14 cellular contexts compared by ENCODE assay signal in genomic region chr11:86596861-86597632, GRCh38.
A peak's percentile ranks its signal among the peaks of the same experiment; 100 is the strongest.
DNase-seq lines count a peak whose midpoint lies in the region; ATAC-seq, FAIRE-seq and TF ChIP-seq lines count a peak whose summit lies in the region.
"Had no signal": no experiment of that assay in that cellular context is flagged by ENCODE, and none has a peak within 500 bp of the region (broad histone marks: within the 10 kb centered on the region; RNA-seq: fewer than 3 reads in every experiment).

No MANE protein-coding gene starts in this region.

- H3K27ac ChIP-seq in right lobe of liver (peak overlapping the region in 1 of 3 donors; percentile 3), HepG2 (ENCODE audit: extremely low read length, insufficient read depth, low read length) (no peak overlapping the region), astrocyte (ENCODE audit: low read depth, low read length) (no peak overlapping the region)
- H3K27ac ChIP-seq: cardiac muscle cell had no signal

- TF ChIP-seq RAD21 in HepG2 (CRISPR knock-in tag; IDR thresholded peaks at IDR 0.05) = no peak

- H3K36me3 ChIP-seq in right lobe of liver = no peaks in the 10 kb centered on the region
- H3K36me3 ChIP-seq in HepG2 (replicated peaks in 1 of 2; ENCODE audit: control insufficient read depth in 1 of 2, insufficient read depth in 2 of 2, low read length in 2 of 2) = no peaks in the 10 kb centered on the region
- no peaks in the 10 kb centered on the region for H3K36me3 ChIP-seq in astrocyte (ENCODE audit: insufficient read depth, low read length)
- H3K36me3 ChIP-seq: cardiac muscle cell had no signal

- H3K9ac ChIP-seq in HepG2 (ENCODE audit: insufficient read depth, low read depth, low read length) (no peak overlapping the region), astrocyte (ENCODE audit: low read length) (no peak overlapping the region)

- H3K9me3 ChIP-seq in right lobe of liver (no peaks in the 10 kb centered on the region), HepG2 (ENCODE audit: low read length) (no peaks in the 10 kb centered on the region), astrocyte (ENCODE audit: insufficient read depth, low read depth, low read length) (no peaks in the 10 kb centered on the region)

- no peak for TF ChIP-seq CTCF in right lobe of liver (IDR thresholded peaks at IDR 0.05)
- no peak for TF ChIP-seq CTCF in HepG2 (CRISPR knock-in tag; IDR thresholded peaks at IDR 0.05)
- no peak for TF ChIP-seq CTCF in astrocyte (IDR thresholded peaks at IDR 0.05; ENCODE audit: insufficient read depth, low read depth, low read length)

- ATAC-seq in right lobe of liver (peak; percentile 47 to 69 (median 61)), HepG2 (no peak), HG02973 (IDR thresholded peaks at IDR 0.05; ENCODE audit: unreplicated experiment) (no peak), GM21737 (IDR thresholded peaks at IDR 0.05; ENCODE audit: unreplicated experiment) (no peak), GM18861 (IDR thresholded peaks at IDR 0.05; ENCODE audit: unreplicated experiment) (no peak)
- ATAC-seq: esophagus mucosa had no signal

- H3K36me3 Mint-ChIP-seq in astrocyte (ENCODE audit: low read depth, unreplicated experiment) = peaks cover 16% of the 10 kb centered on the region
- H3K36me3 Mint-ChIP-seq: naive B cell had no signal

- H2AFZ ChIP-seq in HepG2 (ENCODE audit: low read length) (no peak overlapping the region), astrocyte (ENCODE audit: low read depth, low read length) (no peak overlapping the region)

- DNase-seq in right lobe of liver (no peak), HepG2 (ENCODE audit: low spot score) (no peak), astrocyte (ENCODE audit: low read depth) (peak; percentile 21), hepatic stellate cell (ENCODE audit: low spot score) (peak; percentile 12), GM12892 (ENCODE audit: insufficient read length) (no peak)
- DNase-seq: activated CD4-positive, alpha-beta T cell treated with anti-CD3 and anti-CD28 coated beads for 4 hours; naive B cell; NCI-H526 had no signal

- H3K27me3 Mint-ChIP-seq in astrocyte (ENCODE audit: low read depth, unreplicated experiment) = no peaks in the 10 kb centered on the region
- H3K27me3 Mint-ChIP-seq: naive B cell had no signal

- POLR2A ChIA-PET in HepG2 (lab: Yijun Ruan, JAX) = no interaction called here

- intact Hi-C loops in right lobe of liver (cut with DNase I) = no loop called here
- intact Hi-C loops in HepG2 (cut with micrococcal nuclease; ENCODE audit: unreplicated experiment) = no loop called here

- CTCF ChIA-PET in HepG2 (lab: Yijun Ruan, JAX; ENCODE audit: low intra/inter-chr PET ratio, low total read pairs) = no interaction called here

- H3K4me2 ChIP-seq in HepG2 (ENCODE audit: low read depth, low read length) (no peak overlapping the region), astrocyte (ENCODE audit: low read length) (no peak overlapping the region)

- TF ChIP-seq EP300 in HepG2 (IDR thresholded peaks at IDR 0.05; ENCODE audit: low read depth in 2 of 2, low read length in 2 of 2) (no peak), HepG2 (CRISPR knock-in tag; IDR thresholded peaks at IDR 0.05; ENCODE audit: borderline replicate concordance) (no peak)

- H3K4me3 ChIP-seq in right lobe of liver = no peak overlapping the region
- no peak overlapping the region for H3K4me3 ChIP-seq in HepG2 (replicated peaks in 1 of 3; ENCODE audit: insufficient read depth in 1 of 3, low read depth in 2 of 3, low read length in 3 of 3)
- no peak overlapping the region for H3K4me3 ChIP-seq in astrocyte (ENCODE audit: insufficient read depth, low read depth, low read length)
- H3K4me3 ChIP-seq: cardiac muscle cell had no signal

- BruUV-seq in HepG2 (replicated peaks; lab: Mats Ljungman, UMichigan) = no TSS peak

- H4K20me1 ChIP-seq in HepG2 (ENCODE audit: insufficient read depth, low read length) = no peaks in the 10 kb centered on the region
- H4K20me1 ChIP-seq in astrocyte (ENCODE audit: insufficient read depth, low read length) = no peaks in the 10 kb centered on the region

- 67% methylated on average over 4 of the region's 6 CpGs for WGBS in right lobe of liver (ENCODE audit: insufficient coverage, low coverage, low lambda C conversion rate, missing lambda C conversion rate)
- WGBS in HepG2 (ENCODE audit: low lambda C conversion rate) = 43% methylated on average over 6 of the region's 6 CpGs

- no peak for FAIRE-seq in HepG2 (lab: Jason Lieb, UNC)
- no peak for FAIRE-seq in astrocyte (lab: Jason Lieb, UNC)
- FAIRE-seq in GM12892 (lab: Jason Lieb, UNC) = no peak
- FAIRE-seq: urothelium cell line had no signal

- H3K27me3 ChIP-seq in right lobe of liver (no peaks in the 10 kb centered on the region), HepG2 (ENCODE audit: control insufficient read depth in 1 of 2, insufficient read depth in 2 of 2, low read length in 2 of 2) (no peaks in the 10 kb centered on the region), astrocyte (ENCODE audit: insufficient read depth, low read length) (no peaks in the 10 kb centered on the region)
- H3K27me3 ChIP-seq: cardiac muscle cell had no signal

- TF ChIP-seq POLR2A in right lobe of liver (IDR thresholded peaks at IDR 0.05) (no peak), HepG2 (IDR thresholded peaks at IDR 0.05; ENCODE audit: insufficient read depth in 1 of 2, low read depth in 2 of 2, low read length in 2 of 2) (no peak), GM12892 (IDR thresholded peaks at IDR 0.05; ENCODE audit: low read depth, low read length) (no peak)

- peak overlapping the region; percentile 3 for H3K4me3 Mint-ChIP-seq in astrocyte (ENCODE audit: unreplicated experiment)
- H3K4me3 Mint-ChIP-seq: naive B cell had no signal

- peaks cover 43% of the 10 kb centered on the region for H3K4me1 Mint-ChIP-seq in astrocyte (ENCODE audit: low read depth, unreplicated experiment)
- H3K4me1 Mint-ChIP-seq: naive B cell had no signal

- peaks cover 11% of the 10 kb centered on the region for H3K9me3 Mint-ChIP-seq in astrocyte (ENCODE audit: unreplicated experiment)

- in situ Hi-C loops in HepG2 (cut with HindIII; ENCODE audit: extremely low pct_ligation_motif_present, low pct_unique_long_range_greater_than_20kb) = loop anchor here (10.0 kb wide), 1 partner anchor 112 kb away; no protein-coding TSS in a partner anchor

- H3K79me2 ChIP-seq in HepG2 (ENCODE audit: insufficient read depth, low read length) (no peaks in the 10 kb centered on the region), astrocyte (ENCODE audit: insufficient read depth, low read length) (no peaks in the 10 kb centered on the region)

- H3K27ac Mint-ChIP-seq in astrocyte (ENCODE audit: unreplicated experiment) = peak overlapping the region; percentile 79
- H3K27ac Mint-ChIP-seq: naive B cell had no signal

- H3K4me1 ChIP-seq in right lobe of liver (no peaks in the 10 kb centered on the region), HepG2 (ENCODE audit: insufficient read depth, low read length) (peaks cover 19% of the 10 kb centered on the region), astrocyte (ENCODE audit: insufficient read depth, low read length) (peaks cover 18% of the 10 kb centered on the region)

TF ChIP-seq in HepG2, 621 proteins besides CTCF, POLR2A, EP300 and RAD21 (continues in another document):
- TF ChIP-seq NR1H2 (CRISPR knock-in tag; IDR thresholded peaks at IDR 0.05; ENCODE audit: borderline replicate concordance, low read depth) (no peak), ZNF234 (CRISPR knock-in tag; conservative IDR thresholded peaks at IDR 0.05) (no peak), MBD4 (IDR thresholded peaks at IDR 0.05; ENCODE audit: borderline replicate concordance, low read length) (no peak), TGIF2 (CRISPR knock-in tag; IDR thresholded peaks at IDR 0.05) (no peak), ZNF253 (CRISPR knock-in tag; IDR thresholded peaks at IDR 0.05; ENCODE audit: borderline replicate concordance) (no peak), ZNF780A (CRISPR knock-in tag; IDR thresholded peaks at IDR 0.05) (no peak), ZNF704 (CRISPR knock-in tag; IDR thresholded peaks at IDR 0.05; ENCODE audit: borderline replicate concordance) (no peak), SOX13 (IDR thresholded peaks at IDR 0.05) (no peak), SOX13 (CRISPR knock-in tag; conservative IDR thresholded peaks at IDR 0.05 in 1 of 2, IDR thresholded peaks at IDR 0.05 in 1 of 2) (no peak), DR1 (CRISPR knock-in tag; IDR thresholded peaks at IDR 0.05) (no peak), ZNF225 (CRISPR knock-in tag; IDR thresholded peaks at IDR 0.05) (no peak), SMARCE1 (IDR thresholded peaks at IDR 0.05; ENCODE audit: borderline replicate concordance) (no peak), ATF6 (CRISPR knock-in tag; conservative IDR thresholded peaks at IDR 0.05) (no peak), RNF2 (conservative IDR thresholded peaks at IDR 0.05; ENCODE audit: low read depth) (no peak), SKI (IDR thresholded peaks at IDR 0.05; ENCODE audit: partially characterized antibody) (no peak)

Comparison
In these comparisons a context has a peak if more than half of its experiments do, and no peak if none do; other contexts are left out.
1. ATAC-seq: peak in right lobe of liver (4 of 4); none in HepG2 (single experiment), HG02973 (single experiment), GM21737 (single experiment) and GM18861 (single experiment).
2. DNase-seq: peak in astrocyte (single experiment) and hepatic stellate cell (single experiment); none in right lobe of liver (0 of 3), HepG2 (single experiment) and GM12892 (single experiment).